ENCODE assay signal across 8 cellular contexts in genomic region chr1:218459878-218460277, GRCh38.
DNase-seq lines count a peak whose midpoint lies in the region; ATAC-seq and TF ChIP-seq lines count a peak whose summit lies in the region.

No MANE protein-coding gene starts in this region.

- H3K36me3 ChIP-seq in GM23338 (ENCODE audit: insufficient read depth) = no peaks in the 10 kb centered on the region
- H3K36me3 ChIP-seq in PC-9 (ENCODE audit: low read depth) = no peaks in the 10 kb centered on the region
- H3K36me3 ChIP-seq in osteoblast (ENCODE audit: insufficient read depth, low read length) = no peaks in the 10 kb centered on the region
- H3K36me3 ChIP-seq in tibial nerve = no peaks in the 10 kb centered on the region

- TF ChIP-seq EP300 in tibial nerve (IDR thresholded peaks at IDR 0.05) = peak in 1 of 2 donors; percentile 41

- peak; percentile 87 for DNase-seq in GM23338 (ENCODE audit: low spot score)
- DNase-seq in PC-9 = peak; percentile 68 to 93
- peak; percentile 81 for DNase-seq in fibroblast of gingiva (ENCODE audit: low read depth)
- DNase-seq in osteoblast (ENCODE audit: insufficient read length, low spot score, missing footprints) = peak; percentile 88
- DNase-seq in activated CD8-positive, alpha-beta memory T cell treated with anti-CD3 and anti-CD28 coated beads, Interleukin-2, amount 50 U/mL, for 48 hours = no peak
- no peak for DNase-seq in erythroblast (lab: John Stamatoyannopoulos, UW)
- DNase-seq in tibial nerve (ENCODE audit: low spot score in 2 of 2) = no peak
- DNase-seq in activated T-helper 1 cell treated with anti-CD3 and anti-CD28 coated beads, Interleukin-12 subunit alpha, Interleukin-12 subunit beta, Interleukin-2, Interleukin-4 antibody, amounts not matched to agents 30 ng/mL and 10 ng/mL and 1 ng/mL, durations not matched to agents 14 hours and 24 hours and 36 hours (ENCODE audit: low spot score) = no peak

- H3K79me2 ChIP-seq in GM23338 (replicated peaks; ENCODE audit: insufficient read depth) (no peaks in the 10 kb centered on the region), PC-9 (ENCODE audit: low read depth) (no peaks in the 10 kb centered on the region), osteoblast (ENCODE audit: insufficient read depth, low read length) (no peaks in the 10 kb centered on the region)

- H3K4me1 ChIP-seq in GM23338 (ENCODE audit: insufficient read depth) (peaks cover 2% of the 10 kb centered on the region), PC-9 (replicated peaks; ENCODE audit: insufficient read depth) (peaks cover 14% of the 10 kb centered on the region), osteoblast (ENCODE audit: insufficient read depth, low read length) (peaks cover 47% of the 10 kb centered on the region), tibial nerve (peaks cover 0 to 48% (median 6%) of the 10 kb centered on the region in 4 donors)

- H3K27me3 ChIP-seq in GM23338 (ENCODE audit: insufficient read depth) (no peaks in the 10 kb centered on the region), PC-9 (ENCODE audit: insufficient read depth, low read depth) (no peaks in the 10 kb centered on the region), osteoblast (ENCODE audit: insufficient read depth, low read length) (no peaks in the 10 kb centered on the region), tibial nerve (no peaks in the 10 kb centered on the region)

- intact Hi-C loops in PC-9 (cut with micrococcal nuclease; ENCODE audit: unreplicated experiment) = loop anchor here (1.0 kb wide), 5 partner anchors 36 to 246 kb away; no protein-coding TSS in a partner anchor
- intact Hi-C loops in activated T-helper 1 cell treated with anti-CD3 and anti-CD28 coated beads, Interleukin-12 subunit alpha, Interleukin-12 subunit beta, Interleukin-2, Interleukin-4 antibody, amounts not matched to agents 30 ng/mL and 10 ng/mL and 1 ng/mL, durations not matched to agents 14 hours and 24 hours and 36 hours (cut with micrococcal nuclease) = no loop called here

- H3K9me3 ChIP-seq in PC-9 (ENCODE audit: insufficient read depth, low read depth) = peaks cover 5% of the 10 kb centered on the region; the same call in 1 of the 2 replicates
- H3K9me3 ChIP-seq in osteoblast (ENCODE audit: low read depth, low read length) = no peaks in the 10 kb centered on the region
- no peaks in the 10 kb centered on the region for H3K9me3 ChIP-seq in tibial nerve

- no peaks in the 10 kb centered on the region for H3K9me3 Mint-ChIP-seq in GM23338
- H3K9me3 Mint-ChIP-seq in activated T-helper 1 cell treated with anti-CD3 and anti-CD28 coated beads, Interleukin-12 subunit alpha, Interleukin-12 subunit beta, Interleukin-2, Interleukin-4 antibody, amounts not matched to agents 30 ng/mL and 10 ng/mL and 1 ng/mL, durations not matched to agents 14 hours and 24 hours and 36 hours = no peaks in the 10 kb centered on the region

- H3K9me2 ChIP-seq in GM23338 (ENCODE audit: insufficient read depth) (no peaks in the 10 kb centered on the region), PC-9 (ENCODE audit: insufficient read depth) (no peaks in the 10 kb centered on the region)

- H3K27ac Mint-ChIP-seq in GM23338 = peak overlapping the region; percentile 83
- H3K27ac Mint-ChIP-seq in activated T-helper 1 cell treated with anti-CD3 and anti-CD28 coated beads, Interleukin-12 subunit alpha, Interleukin-12 subunit beta, Interleukin-2, Interleukin-4 antibody, amounts not matched to agents 30 ng/mL and 10 ng/mL and 1 ng/mL, durations not matched to agents 14 hours and 24 hours and 36 hours = no peak overlapping the region

- CTCF ChIA-PET in PC-9 (lab: Charles Lee) = no interaction called here

- no peak overlapping the region for H3K27ac ChIP-seq in GM23338 (ENCODE audit: low read depth)
- peak overlapping the region; percentile 63 for H3K27ac ChIP-seq in PC-9
- H3K27ac ChIP-seq in osteoblast (ENCODE audit: low read depth, low read length) = peak overlapping the region; percentile 94
- H3K27ac ChIP-seq in tibial nerve = peak overlapping the region in 2 of 4 donors; percentile 57 to 76

- 0 out of 2 replicates have a peak overlapping the region, but pooled peaks have one; percentile 26 for H2AFZ ChIP-seq in GM23338
- H2AFZ ChIP-seq in PC-9 = peak overlapping the region; percentile 18; the same call in 1 of the 2 replicates
- H2AFZ ChIP-seq in osteoblast (ENCODE audit: low read length) = peak overlapping the region; percentile 86

- peak overlapping the region; percentile 46 for H3K4me2 ChIP-seq in GM23338
- peak overlapping the region; percentile 61 for H3K4me2 ChIP-seq in PC-9
- peak overlapping the region; percentile 78 for H3K4me2 ChIP-seq in osteoblast (ENCODE audit: insufficient read depth, low read length)

- H4K20me1 ChIP-seq in GM23338 (replicated peaks; ENCODE audit: insufficient read depth) (no peaks in the 10 kb centered on the region), PC-9 (ENCODE audit: insufficient read depth) (no peaks in the 10 kb centered on the region), osteoblast (ENCODE audit: insufficient read depth, low read length) (no peaks in the 10 kb centered on the region)

- H3K4me3 Mint-ChIP-seq in GM23338 = peak overlapping the region; percentile 21; the same call in 1 of the 3 replicates
- no peak overlapping the region for H3K4me3 Mint-ChIP-seq in activated T-helper 1 cell treated with anti-CD3 and anti-CD28 coated beads, Interleukin-12 subunit alpha, Interleukin-12 subunit beta, Interleukin-2, Interleukin-4 antibody, amounts not matched to agents 30 ng/mL and 10 ng/mL and 1 ng/mL, durations not matched to agents 14 hours and 24 hours and 36 hours

- TF ChIP-seq POLR2A in erythroblast (IDR thresholded peaks at IDR 0.05; ENCODE audit: low read length) (no peak), tibial nerve (IDR thresholded peaks at IDR 0.05) (no peak)

- peak; percentile 90 for ATAC-seq in GM23338

- H3F3A ChIP-seq in GM23338 (replicated peaks; ENCODE audit: low read depth) (no peaks in the 10 kb centered on the region), PC-9 (ENCODE audit: insufficient read depth, low read depth) (peaks cover 6% of the 10 kb centered on the region; the same call in 1 of the 2 replicates)

- TF ChIP-seq CTCF in GM23338 (conservative IDR thresholded peaks at IDR 0.05; ENCODE audit: low read depth in 2 of 2) (no peak), PC-9 (conservative IDR thresholded peaks at IDR 0.05) (no peak), osteoblast (IDR thresholded peaks at IDR 0.05; ENCODE audit: extremely low read depth, low read depth, low read length) (no peak), tibial nerve (IDR thresholded peaks at IDR 0.05) (no peak)

- H3K36me3 Mint-ChIP-seq in GM23338 (ENCODE audit: low read depth) = no peaks in the 10 kb centered on the region; the same call in 2 of the 3 replicates
- H3K36me3 Mint-ChIP-seq in activated T-helper 1 cell treated with anti-CD3 and anti-CD28 coated beads, Interleukin-12 subunit alpha, Interleukin-12 subunit beta, Interleukin-2, Interleukin-4 antibody, amounts not matched to agents 30 ng/mL and 10 ng/mL and 1 ng/mL, durations not matched to agents 14 hours and 24 hours and 36 hours (ENCODE audit: low read depth) = no peaks in the 10 kb centered on the region

- H3K27me3 Mint-ChIP-seq in GM23338 (ENCODE audit: insufficient read depth, low read depth, poor library complexity) = no peaks in the 10 kb centered on the region
- H3K27me3 Mint-ChIP-seq in activated T-helper 1 cell treated with anti-CD3 and anti-CD28 coated beads, Interleukin-12 subunit alpha, Interleukin-12 subunit beta, Interleukin-2, Interleukin-4 antibody, amounts not matched to agents 30 ng/mL and 10 ng/mL and 1 ng/mL, durations not matched to agents 14 hours and 24 hours and 36 hours (ENCODE audit: insufficient read depth) = no peaks in the 10 kb centered on the region

- peaks cover 21% of the 10 kb centered on the region for H3K4me1 Mint-ChIP-seq in GM23338
- no peaks in the 10 kb centered on the region for H3K4me1 Mint-ChIP-seq in activated T-helper 1 cell treated with anti-CD3 and anti-CD28 coated beads, Interleukin-12 subunit alpha, Interleukin-12 subunit beta, Interleukin-2, Interleukin-4 antibody, amounts not matched to agents 30 ng/mL and 10 ng/mL and 1 ng/mL, durations not matched to agents 14 hours and 24 hours and 36 hours (ENCODE audit: low read depth)

- no peak overlapping the region for H3K4me3 ChIP-seq in GM23338
- no peak overlapping the region for H3K4me3 ChIP-seq in PC-9
- H3K4me3 ChIP-seq in osteoblast (ENCODE audit: insufficient read depth, low read length) = peak overlapping the region; percentile 34
- no peak overlapping the region for H3K4me3 ChIP-seq in tibial nerve

- WGBS in tibial nerve, 2 donors = 15 to 23% methylated on average over 4 of the region's 4 CpGs

- BruUV-seq in PC-9 (replicated peaks; lab: Mats Ljungman, UMichigan) = no TSS peak

- POLR2A ChIA-PET in PC-9 (lab: Charles Lee; ENCODE audit: unreplicated experiment) = interaction anchor here (0.5 to 0.9 kb wide), 5 partner anchors 20 to 79 kb away, joined by 3 to 5 read pairs (median 3); no protein-coding TSS in a partner anchor

TF ChIP-seq in GM23338, 12 proteins besides CTCF, POLR2A, EP300 and RAD21 (continues in another document):
- no peak for TF ChIP-seq STAT1 (IDR thresholded peaks at IDR 0.05; ENCODE audit: unreplicated experiment)
- TF ChIP-seq CREB1 (CRISPR knock-in tag; IDR thresholded peaks at IDR 0.05; ENCODE audit: low read depth) = 0 out of 2 replicates have a peak, but pooled peaks have one; percentile 17

Comparison
In these comparisons a context has a peak if more than half of its experiments do, and no peak if none do; other contexts are left out.
1. DNase-seq: peak in GM23338 (single experiment), PC-9 (2 of 2), fibroblast of gingiva (single experiment) and osteoblast (single experiment); none in activated CD8-positive, alpha-beta memory T cell treated with anti-CD3 and anti-CD28 coated beads, Interleukin-2, amount 50 U/mL, for 48 hours (single experiment), erythroblast (0 of 2), tibial nerve (0 of 2) and activated T-helper 1 cell treated with anti-CD3 and anti-CD28 coated beads, Interleukin-12 subunit alpha, Interleukin-12 subunit beta, Interleukin-2, Interleukin-4 antibody, amounts not matched to agents 30 ng/mL and 10 ng/mL and 1 ng/mL, durations not matched to agents 14 hours and 24 hours and 36 hours (single experiment).
2. H2AFZ ChIP-seq: peak in every context shown above with its lines; median percentile 86 in osteoblast; 26 in GM23338; 18 in PC-9.
3. Peak in every context shown above with its lines, with median percentiles within 50 percentile points of each other: H3K4me2 ChIP-seq.